1 cellular context compared by ENCODE assay signal in genomic region chr22:23239429-23239828, GRCh38.
TF ChIP-seq lines count a peak whose summit lies in the region.

No MANE protein-coding gene starts in this region.

TF ChIP-seq in GM23338, 12 proteins besides CTCF, POLR2A, EP300 and RAD21 (continued from another document):
- TF ChIP-seq ETS1 (IDR thresholded peaks at IDR 0.05): no peak
- TF ChIP-seq NANOG (IDR thresholded peaks at IDR 0.05; ENCODE audit: borderline replicate concordance): no peak
- no peak for TF ChIP-seq JUNB (IDR thresholded peaks at IDR 0.05; ENCODE audit: unreplicated experiment)
